1 cellular context compared by ENCODE assay signal in the genomic region with DNA sequence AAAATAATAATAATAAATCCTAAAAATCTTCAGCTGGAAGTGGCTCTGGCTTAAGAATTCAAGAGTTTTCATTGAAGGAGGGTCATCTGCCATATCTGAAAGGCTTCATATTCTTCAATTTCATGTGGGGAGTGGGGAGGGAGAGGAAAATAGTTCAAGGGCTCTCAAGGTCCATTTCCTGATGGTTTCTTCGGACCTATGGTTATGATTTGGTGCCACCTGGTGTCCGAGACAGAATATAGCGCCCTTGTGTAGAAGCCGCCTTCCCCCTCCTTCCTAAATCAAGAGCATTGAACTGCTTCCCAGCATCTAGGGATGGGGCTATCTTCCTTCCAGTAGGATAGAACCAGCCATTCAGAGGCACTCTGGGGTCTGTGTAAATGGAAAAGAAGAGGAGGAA.
TF ChIP-seq lines count a peak whose summit lies in the region.

No MANE protein-coding gene starts in this region.

TF ChIP-seq in SK-N-SH treated with all-trans-retinoic acid at 6 μM for 48 hours, 23 proteins besides CTCF, POLR2A, EP300 and RAD21 (continued from another document):
- TF ChIP-seq ARNTL (CRISPR knock-in tag; IDR thresholded peaks at IDR 0.05; ENCODE audit: borderline replicate concordance, low read depth) (no peak), TOX (CRISPR knock-in tag; IDR thresholded peaks at IDR 0.05; ENCODE audit: borderline replicate concordance) (no peak), ZFP30 (CRISPR knock-in tag; IDR thresholded peaks at IDR 0.05) (no peak), CSDC2 (CRISPR knock-in tag; IDR thresholded peaks at IDR 0.05) (no peak)
